Comparison of ENCODE assay signal across 8 cellular contexts in the genomic region with DNA sequence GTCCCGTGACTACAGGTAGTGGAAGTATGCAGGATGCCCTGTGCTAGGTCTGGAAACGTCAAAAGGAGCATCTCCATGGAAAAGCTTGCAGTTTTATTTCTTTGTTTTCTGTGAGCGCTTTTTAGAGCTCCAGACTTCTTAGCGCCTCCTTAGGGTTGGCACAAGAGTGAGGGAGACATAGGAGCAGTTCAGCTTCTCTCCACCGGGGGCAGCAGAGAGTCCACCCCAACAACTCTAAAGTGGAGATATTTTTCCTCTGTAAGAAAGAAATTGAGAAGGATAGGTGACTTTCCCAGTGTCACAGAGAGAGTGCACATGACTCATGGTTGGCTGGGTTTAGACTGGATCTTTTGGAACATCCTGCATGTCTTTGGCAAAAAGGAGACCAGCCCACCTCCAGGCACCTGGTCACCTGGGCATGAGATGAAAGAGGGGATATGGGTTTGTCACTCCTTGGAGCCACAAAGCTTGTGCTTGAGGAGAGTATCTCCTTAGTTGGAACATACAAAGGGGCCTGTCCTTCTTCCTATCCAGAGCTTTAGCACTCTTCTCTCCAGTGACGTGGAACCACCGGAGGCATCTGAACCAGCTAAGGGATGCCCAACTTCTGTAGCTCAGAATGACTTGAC.
A peak's percentile ranks its signal among the peaks of the same experiment; 100 is the strongest.
DNase-seq lines count a peak whose midpoint lies in the region; ATAC-seq, FAIRE-seq and TF ChIP-seq lines count a peak whose summit lies in the region.

No MANE protein-coding gene starts in this region.

- peak; percentile 52 for TF ChIP-seq CTCF in Calu3 (IDR thresholded peaks at IDR 0.05; ENCODE audit: unreplicated experiment)
- TF ChIP-seq CTCF in WI38 (IDR thresholded peaks at IDR 0.05; ENCODE audit: low read depth, low read length) = peak; percentile 89
- TF ChIP-seq CTCF in keratinocyte (optimal IDR thresholded peaks at IDR 0.05 in 1 of 3, IDR thresholded peaks at IDR 0.05 in 1 of 3, conservative IDR thresholded peaks at IDR 0.05 in 1 of 3; ENCODE audit: extremely low read depth in 1 of 3, insufficient read depth in 2 of 3, low read length in 3 of 3) = peak; percentile 63 to 86 (median 84)

- H3K9ac ChIP-seq in keratinocyte (ENCODE audit: control insufficient read depth, extremely low read depth, insufficient read depth, low read length) = peak overlapping the region; percentile 30

- H3K27me3 ChIP-seq in keratinocyte (ENCODE audit: control insufficient read depth, extremely low read depth, insufficient read depth, low read length) = no peaks in the 10 kb centered on the region

- H3K9me3 ChIP-seq in keratinocyte (ENCODE audit: control insufficient read depth, low read depth, low read length) = no peaks in the 10 kb centered on the region

- DNase-seq in Calu3 = peak; percentile 15
- peak; percentile 72 for DNase-seq in HT-29 (ENCODE audit: low spot score)
- no peak for DNase-seq in keratinocyte (ENCODE audit: low read depth, low spot score)
- DNase-seq in GM19238 (ENCODE audit: insufficient read length, low spot score) = no peak
- no peak for DNase-seq in superior temporal gyrus (ENCODE audit: extremely low spot score)

- ATAC-seq in GM18867 (IDR thresholded peaks at IDR 0.05; ENCODE audit: unreplicated experiment) (peak; percentile 83), GM21528 (IDR thresholded peaks at IDR 0.05; ENCODE audit: low FRiP score, unreplicated experiment) (no peak)

- H3K4me1 Mint-ChIP-seq in Calu3 (ENCODE audit: low read depth, unreplicated experiment) = no peaks in the 10 kb centered on the region

- H3K36me3 ChIP-seq in keratinocyte (ENCODE audit: control insufficient read depth in 2 of 2, extremely low read depth in 1 of 2, insufficient read depth in 2 of 2, low read length in 2 of 2) = no peaks in the 10 kb centered on the region

- dilution Hi-C loops in keratinocyte (cut with MboI; ENCODE audit: extremely low pct_ligation_motif_present, low sequenced_read_pairs) = no loop called here

- no peaks in the 10 kb centered on the region for H3K79me2 ChIP-seq in keratinocyte (ENCODE audit: control insufficient read depth, insufficient read depth, low read length)

- H3K27me3 Mint-ChIP-seq in Calu3 (ENCODE audit: unreplicated experiment) = no peaks in the 10 kb centered on the region

- H3K4me2 ChIP-seq in keratinocyte (ENCODE audit: control insufficient read depth, extremely low read depth, insufficient read depth, low read depth, low read length) = no peak overlapping the region

- no peak for FAIRE-seq in keratinocyte (lab: Jason Lieb, UNC)

- no peak overlapping the region for H3K4me3 Mint-ChIP-seq in Calu3 (ENCODE audit: low read depth, unreplicated experiment)

- H3K27ac Mint-ChIP-seq in Calu3 (ENCODE audit: unreplicated experiment) = no peak overlapping the region

- no peaks in the 10 kb centered on the region for H4K20me1 ChIP-seq in keratinocyte (ENCODE audit: control insufficient read depth, extremely low read depth, insufficient read depth, low read length)

- peaks cover 9% of the 10 kb centered on the region for H3K9me3 Mint-ChIP-seq in Calu3 (ENCODE audit: low read depth, unreplicated experiment)

- H3K9me1 ChIP-seq in keratinocyte (ENCODE audit: control insufficient read depth, extremely low read depth, insufficient read depth, low read length) = no peaks in the 10 kb centered on the region

- BruUV-seq in Calu3 (replicated peaks; lab: Mats Ljungman, UMichigan) = no TSS peak

- H3K4me3 ChIP-seq in WI38 (ENCODE audit: low read depth, low read length) (no peak overlapping the region), keratinocyte (ENCODE audit: control insufficient read depth in 2 of 3, extremely low read depth in 1 of 3, insufficient read depth in 2 of 3, low read depth in 1 of 3, low read length in 3 of 3) (no peak overlapping the region)

- CTCF ChIA-PET in Calu3 (lab: Charles Lee) = interaction anchor here (1.7 kb wide), 1 partner anchor 77 kb away, joined by 3 read pairs; no protein-coding TSS in a partner anchor

- peak overlapping the region; percentile 93 for H3K27ac ChIP-seq in keratinocyte (ENCODE audit: control insufficient read depth, insufficient read depth, low read length)

- H2AFZ ChIP-seq in keratinocyte (ENCODE audit: control insufficient read depth, low read length) = no peak overlapping the region

- no peaks in the 10 kb centered on the region for H3K36me3 Mint-ChIP-seq in Calu3 (ENCODE audit: insufficient read depth, unreplicated experiment)

- intact Hi-C loops in Calu3 (cut with micrococcal nuclease; ENCODE audit: unreplicated experiment) = no loop called here

- H3K4me1 ChIP-seq in keratinocyte (ENCODE audit: control insufficient read depth, extremely low read depth, insufficient read depth, low read length) = peaks cover 32% of the 10 kb centered on the region

Comparison
In these comparisons a context has a peak if more than half of its experiments do, and no peak if none do; other contexts are left out.
1. DNase-seq: peak in Calu3 (single experiment) and HT-29 (single experiment); none in keratinocyte (single experiment), GM19238 (single experiment) and superior temporal gyrus (single experiment).
2. Peak in every context shown above with its lines, with median percentiles within 50 percentile points of each other: CTCF ChIP-seq.